ENCODE assay signal across 13 cellular contexts in the genomic region with DNA sequence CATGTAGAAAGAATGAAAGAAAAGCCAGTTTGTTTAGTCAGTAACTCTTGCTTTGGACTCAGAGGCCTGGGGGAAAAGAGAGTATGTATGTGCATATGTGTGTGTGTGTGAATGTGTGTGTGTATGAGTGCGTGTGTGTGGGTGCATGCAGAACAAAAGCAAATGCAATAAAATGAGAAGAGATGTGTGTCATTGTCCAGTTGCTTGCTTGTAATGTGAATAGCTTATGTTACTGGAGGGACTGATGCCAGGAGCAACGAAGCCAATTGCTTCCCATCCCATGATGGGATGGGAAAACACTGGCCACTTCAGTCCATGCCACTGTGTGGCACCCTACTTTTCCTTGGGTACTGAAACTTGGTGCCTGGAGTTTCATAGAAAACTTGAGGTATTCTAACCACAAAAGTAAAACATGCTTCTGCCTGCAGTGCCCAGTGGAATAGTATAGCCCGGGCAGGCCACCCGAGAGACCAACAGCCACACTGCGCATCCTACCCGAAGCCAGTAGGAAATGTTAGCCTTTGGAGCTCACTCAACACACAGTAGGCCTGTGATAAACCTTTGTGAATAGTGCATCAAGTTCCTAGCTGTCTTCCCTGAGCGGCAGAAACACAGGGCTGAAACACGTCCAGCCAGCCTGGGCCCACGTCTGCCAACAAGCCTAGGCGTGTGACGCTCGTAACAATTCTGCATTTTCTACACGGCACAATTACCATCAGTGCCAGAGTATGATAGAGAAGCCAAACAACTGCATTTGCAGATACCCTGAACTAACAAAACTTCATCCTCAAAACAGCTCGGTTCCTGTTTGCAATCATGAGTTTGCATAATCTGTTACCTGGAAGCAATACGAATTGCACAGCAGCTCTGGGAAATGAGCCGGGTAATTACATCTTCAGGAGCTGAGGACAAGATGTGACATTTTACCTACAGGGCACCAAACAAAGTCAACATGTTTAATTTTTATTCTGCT.
A peak's percentile ranks its signal among the peaks of the same experiment; 100 is the strongest.
DNase-seq lines count a peak whose midpoint lies in the region; ATAC-seq, FAIRE-seq and TF ChIP-seq lines count a peak whose summit lies in the region.
"Had no signal": no experiment of that assay in that cellular context is flagged by ENCODE, and none has a peak within 500 bp of the region (broad histone marks: within the 10 kb centered on the region; RNA-seq: fewer than 3 reads in every experiment).

No MANE protein-coding gene starts in this region.

- H4K20me1 ChIP-seq in HCT116 (ENCODE audit: insufficient read depth) = no peaks in the 10 kb centered on the region

- DNase-seq in HCT116 (ENCODE audit: low read depth, low spot score) (no peak), NCI-H2081 treated with DMSO at 0.1 percent for 48 hours (lab: John Stamatoyannopoulos, UW) (peak; percentile 31), psoas muscle (peak in 1 of 2 donors; percentile 46), small intestine (no peak), esophagus muscularis mucosa (ENCODE audit: extremely low spot score) (no peak)
- DNase-seq in activated CD8-positive, alpha-beta memory T cell treated with anti-CD3 and anti-CD28 coated beads for 24 hours = no peak
- DNase-seq: activated CD4-positive, CD25-positive, alpha-beta regulatory T cell; activated T-cell treated with anti-CD3 and anti-CD28 coated beads, Interleukin-2, amount 50 U/mL, for 1 hour; CD4-positive, CD25-positive, alpha-beta regulatory T cell; colonic mucosa; kidney had no signal

- H3K36me3 ChIP-seq in HCT116 (ENCODE audit: control insufficient read depth in 1 of 2, insufficient read depth in 2 of 2, low read length in 2 of 2) (no peaks in the 10 kb centered on the region), psoas muscle (ENCODE audit: insufficient read depth in 1 of 2, low read depth in 1 of 2) (no peaks in the 10 kb centered on the region), small intestine (ENCODE audit: control insufficient read depth in 2 of 2, insufficient read depth in 2 of 2, low read length in 2 of 2) (no peaks in the 10 kb centered on the region), esophagus muscularis mucosa (no peaks in the 10 kb centered on the region)
- H3K36me3 ChIP-seq: colonic mucosa had no signal

- H3K4me3 ChIP-seq in HCT116 (replicated peaks in 1 of 2; ENCODE audit: low read depth in 1 of 2, low read length in 2 of 2) = no peak overlapping the region
- no peak overlapping the region for H3K4me3 ChIP-seq in psoas muscle
- H3K4me3 ChIP-seq in small intestine (ENCODE audit: low read depth in 1 of 2, low read length in 2 of 2) = no peak overlapping the region
- no peak overlapping the region for H3K4me3 ChIP-seq in esophagus muscularis mucosa
- H3K4me3 ChIP-seq: colonic mucosa had no signal

- CTCF ChIA-PET in HCT116 (lab: Charles Lee) = no interaction called here

- WGBS in psoas muscle, 3 donors = 43 to 57% (median 53%) methylated on average over 16 of the region's 16 CpGs
- 88 to 91% (median 90%) methylated on average over 16 of the region's 16 CpGs for WGBS in small intestine, 3 donors
- 92% methylated on average over 13 of the region's 16 CpGs for WGBS in esophagus muscularis mucosa

- no peak overlapping the region for H3K4me2 ChIP-seq in HCT116 (ENCODE audit: low read length)

- ATAC-seq in HCT116 (no peak), esophagus mucosa (peak; percentile 72), psoas muscle (peak in 3 of 4 donors; percentile 33 to 64 (median 61)), GM21619 (IDR thresholded peaks at IDR 0.05; ENCODE audit: unreplicated experiment) (no peak)

- H3K27ac ChIP-seq in HCT116 (ENCODE audit: low read depth, low read length) (no peak overlapping the region), psoas muscle (no peak overlapping the region), small intestine (ENCODE audit: low read depth in 1 of 2, low read length in 1 of 2) (no peak overlapping the region), esophagus muscularis mucosa (replicated peaks in 1 of 4) (no peak overlapping the region)
- H3K27ac ChIP-seq: colonic mucosa had no signal

- H3K9me2 ChIP-seq in HCT116 (ENCODE audit: insufficient read depth) = no peaks in the 10 kb centered on the region

- H3K9ac ChIP-seq in HCT116 (ENCODE audit: low read length) = no peak overlapping the region

- POLR2A ChIA-PET in HCT116 (lab: Charles Lee) = no interaction called here

- TF ChIP-seq EP300 in esophagus muscularis mucosa (IDR thresholded peaks at IDR 0.05) = no peak

- H3K4me1 ChIP-seq in HCT116 (ENCODE audit: control insufficient read depth in 1 of 2, insufficient read depth in 2 of 2, low read length in 2 of 2) (peaks cover 21 to 27% of the 10 kb centered on the region in 2 experiments), psoas muscle (no peaks in the 10 kb centered on the region), small intestine (ENCODE audit: control insufficient read depth in 2 of 2, insufficient read depth in 1 of 2, low read depth in 1 of 2, low read length in 1 of 2) (no peaks in the 10 kb centered on the region), esophagus muscularis mucosa (no peaks in the 10 kb centered on the region)
- H3K4me1 ChIP-seq: colonic mucosa had no signal

- intact Hi-C loops in HCT116 (cut with micrococcal nuclease) = no loop called here
- intact Hi-C loops in psoas muscle (cut with DNase I) = no loop called here
- intact Hi-C loops in esophagus muscularis mucosa (cut with DNase I) = no loop called here

- no peak for FAIRE-seq in small intestine (lab: Jason Lieb, UNC)
- FAIRE-seq: kidney had no signal

- H3K79me2 ChIP-seq in HCT116 (ENCODE audit: insufficient read depth, low read length) = no peaks in the 10 kb centered on the region

- TF ChIP-seq CTCF in HCT116 (IDR thresholded peaks at IDR 0.05 in 2 of 3, conservative IDR thresholded peaks at IDR 0.05 in 1 of 3; ENCODE audit: borderline replicate concordance in 1 of 3, insufficient read depth in 1 of 3, low read depth in 2 of 3, low read length in 2 of 3) (no peak), psoas muscle (IDR thresholded peaks at IDR 0.05) (no peak), esophagus muscularis mucosa (IDR thresholded peaks at IDR 0.05) (no peak)

- RAD21 ChIA-PET in HCT116 (lab: Charles Lee; ENCODE audit: low non-redundant PET in 1 of 2, low total read pairs in 2 of 2, uncharacterized antibody in 2 of 2, unreplicated experiment in 2 of 2) = interaction anchor here in 1 of 2 experiments (0.6 kb wide), 1 partner anchor 191 kb away, joined by 4 read pairs; no protein-coding TSS in a partner anchor

- H3K9me3 ChIP-seq in HCT116 (ENCODE audit: control insufficient read depth in 1 of 2, insufficient read depth in 1 of 2, low read depth in 1 of 2, low read length in 2 of 2) (no peaks in the 10 kb centered on the region), psoas muscle (no peaks in the 10 kb centered on the region), small intestine (ENCODE audit: control insufficient read depth, low read depth) (no peaks in the 10 kb centered on the region), esophagus muscularis mucosa (no peaks in the 10 kb centered on the region)
- H3K9me3 ChIP-seq: colonic mucosa had no signal

- H2AFZ ChIP-seq in HCT116 (ENCODE audit: low read depth, low read length, poor library complexity, severe bottlenecking) = peak overlapping the region; percentile 67

- BruUV-seq in HCT116 (replicated peaks; lab: Mats Ljungman, UMichigan) = no TSS peak

- H3K27me3 ChIP-seq in HCT116 (ENCODE audit: insufficient read depth, low read length) (no peaks in the 10 kb centered on the region), psoas muscle (ENCODE audit: insufficient read depth in 3 of 3, low read length in 2 of 3) (peaks cover 0 to 2% (median 0%) of the 10 kb centered on the region in 3 donors), small intestine (ENCODE audit: control insufficient read depth in 2 of 2, insufficient read depth in 2 of 2, low read length in 2 of 2) (no peaks in the 10 kb centered on the region), esophagus muscularis mucosa (no peaks in the 10 kb centered on the region)
- H3K27me3 ChIP-seq: colonic mucosa had no signal

- no peak for TF ChIP-seq RAD21 in HCT116 (IDR thresholded peaks at IDR 0.05; ENCODE audit: low read depth)

- TF ChIP-seq POLR2A in HCT116 (IDR thresholded peaks at IDR 0.05; ENCODE audit: borderline replicate concordance, extremely low read depth, insufficient read depth, insufficient read length) (no peak), esophagus muscularis mucosa (IDR thresholded peaks at IDR 0.05; ENCODE audit: low read depth) (no peak)

TF ChIP-seq in HCT116, 20 proteins besides CTCF, POLR2A, EP300 and RAD21:
- TF ChIP-seq EZH2phosphoT487 (IDR thresholded peaks at IDR 0.05; ENCODE audit: borderline replicate concordance) (no peak), ZFX (IDR thresholded peaks at IDR 0.05) (no peak), SIN3A (IDR thresholded peaks at IDR 0.05; ENCODE audit: low read depth) (no peak), JUND (IDR thresholded peaks at IDR 0.05) (no peak), TCF7L2 (IDR thresholded peaks at IDR 0.05; ENCODE audit: borderline replicate concordance, extremely low read depth, insufficient read depth, insufficient read length) (no peak), EGR1 (IDR thresholded peaks at IDR 0.05; ENCODE audit: low read depth) (no peak)
- TF ChIP-seq, protein P1, sequence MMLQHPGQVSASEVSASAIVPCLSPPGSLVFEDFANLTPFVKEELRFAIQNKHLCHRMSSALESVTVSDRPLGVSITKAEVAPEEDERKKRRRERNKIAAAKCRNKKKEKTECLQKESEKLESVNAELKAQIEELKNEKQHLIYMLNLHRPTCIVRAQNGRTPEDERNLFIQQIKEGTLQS (IDR thresholded peaks at IDR 0.05) = no peak
TF ChIP-seq in HCT116: peak in this region for 0.

Comparison
In these comparisons a context has a peak if more than half of its experiments do, and no peak if none do; other contexts are left out.
1. ATAC-seq: peak in esophagus mucosa (single experiment) and psoas muscle (3 of 4); none in HCT116 (single experiment) and GM21619 (single experiment).